In genomic region chr10:12041766-12042408, GRCh38 we compare ENCODE assay signal across 8 cellular contexts. TPM values are rescaled to one million over a fixed set of nuclear protein-coding genes. Genes with fewer than 3 reads are reported as not detected.
DNase-seq lines count a peak whose midpoint lies in the region; ATAC-seq and TF ChIP-seq lines count a peak whose summit lies in the region.

No MANE protein-coding gene starts in this region.

- intact Hi-C loops in breast epithelium (cut with DNase I; ENCODE audit: low total_unique reads), result loop anchor here (2.0 kb wide), 1 partner anchor 21 kb away; no protein-coding TSS in a partner anchor

- H3K4me3 ChIP-seq in CD4-positive, CD25-positive, alpha-beta regulatory T cell (ENCODE audit: low read depth, low read length), result peak overlapping the region; percentile 86
- H3K4me3 ChIP-seq in RWPE2 (ENCODE audit: severe bottlenecking), result peak overlapping the region; percentile 100
- H3K4me3 ChIP-seq in breast epithelium, result peak overlapping the region; percentile 76 to 98 (median 96)
- peak overlapping the region; percentile 92 to 96 (median 95) for H3K4me3 ChIP-seq in liver (ENCODE audit: low read depth in 1 of 3, low read length in 3 of 3)

- no peaks in the 10 kb centered on the region for H3K36me3 ChIP-seq in CD4-positive, CD25-positive, alpha-beta regulatory T cell (ENCODE audit: control insufficient read depth, insufficient read depth, low read length)
- H3K36me3 ChIP-seq in RWPE2 (ENCODE audit: low read depth) (peaks cover 9% of the 10 kb centered on the region; the same call in 1 of the 2 replicates), breast epithelium (no peaks in the 10 kb centered on the region), liver (ENCODE audit: control insufficient read depth in 4 of 4, insufficient read depth in 3 of 4, low read depth in 1 of 4, low read length in 3 of 4) (no peaks in the 10 kb centered on the region)

- DNase-seq in CD4-positive, CD25-positive, alpha-beta regulatory T cell, result peak in 2 of 3 donors; percentile 5 to 59
- DNase-seq in RWPE2 (ENCODE audit: low spot score), result no peak
- DNase-seq in breast epithelium (ENCODE audit: low spot score in 2 of 2), result no peak
- DNase-seq in stimulated activated CD4-positive, alpha-beta T cell treated with anti-CD3 and anti-CD28 coated beads, TNF-alpha, amount 100 ng/mL, for 4 hours (ENCODE audit: low read depth in 3 of 3), result peak in 2 of 3 experiments; percentile 1 to 9

- peaks cover 19% of the 10 kb centered on the region for H3K4me1 ChIP-seq in CD4-positive, CD25-positive, alpha-beta regulatory T cell (ENCODE audit: control insufficient read depth, insufficient read depth, low read length, poor library complexity, severe bottlenecking)
- H3K4me1 ChIP-seq in RWPE2 (ENCODE audit: insufficient read depth, poor library complexity, severe bottlenecking), result peaks cover 15% of the 10 kb centered on the region
- no peaks in the 10 kb centered on the region for H3K4me1 ChIP-seq in breast epithelium
- peaks cover 6 to 29% (median 17%) of the 10 kb centered on the region in 4 donors for H3K4me1 ChIP-seq in liver (ENCODE audit: control insufficient read depth in 4 of 4, insufficient read depth in 4 of 4, low read length in 3 of 4)

- H3K27ac ChIP-seq in CD4-positive, CD25-positive, alpha-beta regulatory T cell (ENCODE audit: insufficient read depth, low read length, poor library complexity, severe bottlenecking), result peak overlapping the region; percentile 96
- peak overlapping the region; percentile 70 for H3K27ac ChIP-seq in RWPE2 (ENCODE audit: poor library complexity, severe bottlenecking)
- peak overlapping the region; percentile 98 for H3K27ac ChIP-seq in breast epithelium
- H3K27ac ChIP-seq in liver (ENCODE audit: low read depth in 1 of 2, low read length in 2 of 2), result peak overlapping the region; percentile 99 to 100

- peak overlapping the region; percentile 55 to 63 for H3K9ac ChIP-seq in liver (ENCODE audit: low read depth in 1 of 2, low read length in 2 of 2)

- H3K4me1 Mint-ChIP-seq in CD4-positive, CD25-positive, alpha-beta regulatory T cell, result peaks cover 27 to 52% (median 35%) of the 10 kb centered on the region in 4 donors

- H3K27me3 ChIP-seq in CD4-positive, CD25-positive, alpha-beta regulatory T cell (ENCODE audit: control insufficient read depth, insufficient read depth, low read length), result no peaks in the 10 kb centered on the region
- no peaks in the 10 kb centered on the region for H3K27me3 ChIP-seq in RWPE2 (ENCODE audit: insufficient read depth, poor library complexity, severe bottlenecking)
- H3K27me3 ChIP-seq in breast epithelium, result no peaks in the 10 kb centered on the region
- no peaks in the 10 kb centered on the region for H3K27me3 ChIP-seq in liver (ENCODE audit: control insufficient read depth in 4 of 4, insufficient read depth in 4 of 4, low read length in 3 of 4)

- ATAC-seq in CD4-positive, CD25-positive, alpha-beta regulatory T cell (ENCODE audit: low read depth in 2 of 2), result no peak
- peak; percentile 2 for ATAC-seq in GM21423 (IDR thresholded peaks at IDR 0.05; ENCODE audit: unreplicated experiment)
- ATAC-seq in RWPE2 (ENCODE audit: low read depth), result peak; percentile 21
- ATAC-seq in GM21619 (IDR thresholded peaks at IDR 0.05; ENCODE audit: unreplicated experiment), result no peak
- ATAC-seq in HG03135 (IDR thresholded peaks at IDR 0.05; ENCODE audit: unreplicated experiment), result no peak

- H3K27me3 Mint-ChIP-seq in CD4-positive, CD25-positive, alpha-beta regulatory T cell, result peaks cover 10% of the 10 kb centered on the region

- peaks cover 0 to 2% (median 0%) of the 10 kb centered on the region in 7 donors for H3K9me3 Mint-ChIP-seq in CD4-positive, CD25-positive, alpha-beta regulatory T cell

- WGBS in liver, result under 1% methylated on average over 26 of the region's 26 CpGs

- no peak for TF ChIP-seq RAD21 in liver (IDR thresholded peaks at IDR 0.05)

- H3K4me3 Mint-ChIP-seq in CD4-positive, CD25-positive, alpha-beta regulatory T cell, result peak overlapping the region; percentile 95 to 99 (median 96)

- no peak for TF ChIP-seq CTCF in RWPE2 (IDR thresholded peaks at IDR 0.05; ENCODE audit: poor library complexity, severe bottlenecking)
- TF ChIP-seq CTCF in breast epithelium (IDR thresholded peaks at IDR 0.05), result no peak
- no peak for TF ChIP-seq CTCF in liver (IDR thresholded peaks at IDR 0.05; ENCODE audit: low read depth, low read length, missing input control)

- H3K9me3 ChIP-seq in CD4-positive, CD25-positive, alpha-beta regulatory T cell (ENCODE audit: control insufficient read depth in 2 of 2, low read length in 2 of 2), result no peaks in the 10 kb centered on the region
- no peaks in the 10 kb centered on the region for H3K9me3 ChIP-seq in RWPE2 (ENCODE audit: severe bottlenecking)
- H3K9me3 ChIP-seq in breast epithelium, result no peaks in the 10 kb centered on the region
- no peaks in the 10 kb centered on the region for H3K9me3 ChIP-seq in liver (ENCODE audit: control insufficient read depth in 4 of 4, low read length in 3 of 4)

- TF ChIP-seq POLR2A in breast epithelium (IDR thresholded peaks at IDR 0.05), result no peak

- peaks cover 7% of the 10 kb centered on the region for H3K36me3 Mint-ChIP-seq in CD4-positive, CD25-positive, alpha-beta regulatory T cell

- peak overlapping the region; percentile 96 to 99 (median 96) for H3K27ac Mint-ChIP-seq in CD4-positive, CD25-positive, alpha-beta regulatory T cell

TF ChIP-seq in liver, 16 proteins besides CTCF, POLR2A, EP300 and RAD21:
- TF ChIP-seq TAF1 (conservative IDR thresholded peaks at IDR 0.05), result no peak
- TF ChIP-seq EGR1 (IDR thresholded peaks at IDR 0.05; ENCODE audit: low read depth in 2 of 2), result no peak
- no peak for TF ChIP-seq JUND (IDR thresholded peaks at IDR 0.05)
- TF ChIP-seq RXRA (IDR thresholded peaks at IDR 0.05), result no peak
- no peak for TF ChIP-seq MAX (IDR thresholded peaks at IDR 0.05)
- TF ChIP-seq FOXA1 (IDR thresholded peaks at IDR 0.05), result no peak
- peak; percentile 10 to 14 for TF ChIP-seq HNF4A (conservative IDR thresholded peaks at IDR 0.05)
- no peak for TF ChIP-seq REST (IDR thresholded peaks at IDR 0.05)

RNA-seq across cellular contexts. Expression of gene UPF2, which starts 0.7 kb away (rescaled TPM):
- total RNA-seq in CD4-positive, CD25-positive, alpha-beta regulatory T cell, result 29.9 TPM
- polyA plus RNA-seq in CD4-positive, CD25-positive, alpha-beta regulatory T cell, result 10 to 100 TPM in 2 of 4 donors, 1 to 10 TPM in 2; 5.5 to 13.1 (median 9.6) TPM
- total RNA-seq in breast epithelium (10 to 100 TPM; 22.4 to 32.9 (median 29.2) TPM), liver (10 to 100 TPM; 16.4 to 19.6 TPM)
- polyA plus RNA-seq in liver, result 10 to 100 TPM in 1 of 2 donors, 1 to 10 TPM in 1; 6.6 to 16.3 TPM

RNA-seq across cellular contexts. Expression of gene DHTKD1, which starts 26.9 kb away (rescaled TPM):
- total RNA-seq in CD4-positive, CD25-positive, alpha-beta regulatory T cell, result 8.8 TPM
- 10 to 100 TPM in 1 of 4 donors, 1 to 10 TPM in 3; 6.0 to 18.9 (median 7.4) TPM for polyA plus RNA-seq in CD4-positive, CD25-positive, alpha-beta regulatory T cell
- 10 to 100 TPM; 22.3 to 35.7 (median 31.9) TPM for total RNA-seq in breast epithelium
- total RNA-seq in liver, result 100 to 1,000 TPM in 1 of 2 donors, 10 to 100 TPM in 1; 26.2 to 119 TPM
- 10 to 100 TPM; 41.1 to 45.0 TPM for polyA plus RNA-seq in liver

Comparison
In these comparisons a context has a peak if more than half of its experiments do, and no peak if none do; other contexts are left out.
1. ATAC-seq: peak in GM21423 (single experiment) and RWPE2 (single experiment); none in CD4-positive, CD25-positive, alpha-beta regulatory T cell (0 of 2), GM21619 (single experiment) and HG03135 (single experiment).
2. DNase-seq: peak in CD4-positive, CD25-positive, alpha-beta regulatory T cell (2 of 3) and stimulated activated CD4-positive, alpha-beta T cell treated with anti-CD3 and anti-CD28 coated beads, TNF-alpha, amount 100 ng/mL, for 4 hours (2 of 3); none in RWPE2 (single experiment) and breast epithelium (0 of 2).
3. Peak in every context shown above with its lines, with median percentiles within 50 percentile points of each other: H3K27ac ChIP-seq and H3K4me3 ChIP-seq.